In the genomic region with DNA sequence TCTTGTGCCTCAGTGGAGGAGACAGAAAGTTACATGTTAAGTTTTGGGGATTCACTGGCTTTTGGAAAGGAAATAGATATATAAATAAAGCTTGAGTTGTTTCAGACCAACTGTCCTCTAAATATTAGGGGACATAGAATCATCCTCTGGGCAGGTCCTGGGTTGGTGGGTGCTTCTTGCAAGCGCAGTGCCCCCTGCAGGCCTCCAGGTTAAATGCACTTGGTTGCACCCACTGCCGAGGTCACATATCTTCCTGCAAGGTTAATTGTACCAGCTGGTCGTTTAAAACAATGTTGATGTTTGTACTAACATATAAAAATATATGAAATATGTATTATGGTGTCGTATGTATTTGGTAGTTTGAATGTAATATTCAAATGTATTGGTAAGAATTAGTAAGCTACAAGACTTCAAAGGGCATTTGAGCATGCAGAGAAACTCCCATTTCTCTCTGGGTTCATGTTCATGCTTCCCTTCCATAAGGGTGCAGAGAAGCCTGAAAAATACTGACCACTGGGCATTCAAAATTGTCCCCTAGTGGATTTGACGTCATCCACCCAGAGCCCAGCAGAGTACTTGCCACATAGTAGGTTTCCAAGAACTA, we compare ENCODE assay signal across 9 cellular contexts.
DNase-seq lines count a peak whose midpoint lies in the region; ATAC-seq and TF ChIP-seq lines count a peak whose summit lies in the region.
"Had no signal": no experiment of that assay in that cellular context is flagged by ENCODE, and none has a peak within 500 bp of the region (broad histone marks: within the 10 kb centered on the region; RNA-seq: fewer than 3 reads in every experiment).

No MANE protein-coding gene starts in this region.

- POLR2A ChIA-PET in activated CD8-positive, alpha-beta T cell treated with anti-CD3 and anti-CD28 coated beads, Interleukin-2, amount 10 ng/mL, durations not matched to agents 7 days and 5 days (lab: Charles Lee) = no interaction called here

- H2AFZ ChIP-seq in Loucy (ENCODE audit: low read length) = no peak overlapping the region

- no peaks in the 10 kb centered on the region for H3K79me2 ChIP-seq in Loucy (ENCODE audit: insufficient read depth, low read length)

- H3K27ac Mint-ChIP-seq in activated CD8-positive, alpha-beta T cell treated with anti-CD3 and anti-CD28 coated beads, Interleukin-2, amount 10 ng/mL, durations not matched to agents 7 days and 5 days = no peak overlapping the region

- H3K27me3 ChIP-seq in Loucy (ENCODE audit: insufficient read depth, low read length, poor library complexity, severe bottlenecking) (no peaks in the 10 kb centered on the region), iPS DF 6.9 (ENCODE audit: control insufficient read depth, insufficient read depth, low read length) (no peaks in the 10 kb centered on the region)

- H4K20me1 ChIP-seq in Loucy (ENCODE audit: insufficient read depth, low read length, poor library complexity, severe bottlenecking) = peaks cover 6% of the 10 kb centered on the region

- H3K4me1 Mint-ChIP-seq in activated CD8-positive, alpha-beta T cell treated with anti-CD3 and anti-CD28 coated beads, Interleukin-2, amount 10 ng/mL, durations not matched to agents 7 days and 5 days (ENCODE audit: low read depth) = no peaks in the 10 kb centered on the region
- H3K4me1 Mint-ChIP-seq: central memory CD8-positive, alpha-beta T cell had no signal

- H3K36me3 ChIP-seq in Loucy (ENCODE audit: insufficient read depth, low read length) = peaks cover 11% of the 10 kb centered on the region; the same call in 1 of the 2 replicates
- H3K36me3 ChIP-seq in iPS DF 6.9 (ENCODE audit: control insufficient read depth, insufficient read depth, low read length) = no peaks in the 10 kb centered on the region

- no peaks in the 10 kb centered on the region for H3K9me2 ChIP-seq in Loucy (replicated peaks; ENCODE audit: low read depth, low read length)

- WGBS in iPS DF 6.9 (ENCODE audit: insufficient coverage, insufficient read length) = 100% methylated on average over 1 of the region's 5 CpGs

- no peaks in the 10 kb centered on the region for H3K9me3 Mint-ChIP-seq in activated CD8-positive, alpha-beta T cell treated with anti-CD3 and anti-CD28 coated beads, Interleukin-2, amount 10 ng/mL, durations not matched to agents 7 days and 5 days (ENCODE audit: insufficient read depth)
- H3K9me3 Mint-ChIP-seq: central memory CD8-positive, alpha-beta T cell had no signal

- TF ChIP-seq CTCF in Loucy (conservative IDR thresholded peaks at IDR 0.05; ENCODE audit: low read length) = peak; percentile 91

- no peak for ATAC-seq in Right ventricle myocardium inferior
- peak; percentile 51 for ATAC-seq in activated CD8-positive, alpha-beta T cell treated with anti-CD3 and anti-CD28 coated beads, Interleukin-2, amount 10 ng/mL, durations not matched to agents 7 days and 5 days
- ATAC-seq in HG03521 (IDR thresholded peaks at IDR 0.05; ENCODE audit: unreplicated experiment) = no peak

- no peaks in the 10 kb centered on the region for H3K9me3 ChIP-seq in Loucy (ENCODE audit: insufficient read depth, low read depth, low read length)
- H3K9me3 ChIP-seq in iPS DF 6.9 (ENCODE audit: control insufficient read depth, insufficient read depth, low read length) = no peaks in the 10 kb centered on the region

- H3K36me3 Mint-ChIP-seq in activated CD8-positive, alpha-beta T cell treated with anti-CD3 and anti-CD28 coated beads, Interleukin-2, amount 10 ng/mL, durations not matched to agents 7 days and 5 days (ENCODE audit: low read depth) = no peaks in the 10 kb centered on the region

- no peaks in the 10 kb centered on the region for H3K27me3 Mint-ChIP-seq in activated CD8-positive, alpha-beta T cell treated with anti-CD3 and anti-CD28 coated beads, Interleukin-2, amount 10 ng/mL, durations not matched to agents 7 days and 5 days (ENCODE audit: low read depth)

- no peak overlapping the region for H3K27ac ChIP-seq in iPS DF 6.9 (ENCODE audit: low read length)

- intact Hi-C loops in cardiac septum (cut with DNase I) = loop anchor here (10.0 kb wide), 1 partner anchor 158 kb away; no protein-coding TSS in a partner anchor
- intact Hi-C loops in Right ventricle myocardium inferior (cut with DNase I) = no loop called here

- CTCF ChIA-PET in activated CD8-positive, alpha-beta T cell treated with anti-CD3 and anti-CD28 coated beads, Interleukin-2, amount 10 ng/mL, durations not matched to agents 7 days and 5 days (lab: Charles Lee) = interaction anchor here (0.7 to 1.3 kb wide), 8 partner anchors 10 to 226 kb away, joined by 3 to 5 read pairs (median 4); no protein-coding TSS in a partner anchor

- no peak overlapping the region for H3K4me3 ChIP-seq in Loucy (ENCODE audit: low read length, poor library complexity, severe bottlenecking)
- H3K4me3 ChIP-seq in iPS DF 6.9 (ENCODE audit: low read length) = no peak overlapping the region

- no peaks in the 10 kb centered on the region for H3K4me1 ChIP-seq in Loucy (ENCODE audit: insufficient read depth, low read length, poor library complexity, severe bottlenecking)
- peaks cover 2% of the 10 kb centered on the region for H3K4me1 ChIP-seq in iPS DF 6.9 (ENCODE audit: control insufficient read depth, insufficient read depth, low read length)

- H3K9ac ChIP-seq in Loucy (ENCODE audit: low read depth, low read length, poor library complexity, severe bottlenecking) = no peak overlapping the region

- H3K4me2 ChIP-seq in Loucy (ENCODE audit: low read depth, low read length, poor library complexity, severe bottlenecking) = no peak overlapping the region

- no peak overlapping the region for H3K4me3 Mint-ChIP-seq in activated CD8-positive, alpha-beta T cell treated with anti-CD3 and anti-CD28 coated beads, Interleukin-2, amount 10 ng/mL, durations not matched to agents 7 days and 5 days
- H3K4me3 Mint-ChIP-seq: central memory CD8-positive, alpha-beta T cell had no signal

- no peaks in the 10 kb centered on the region for H3F3A ChIP-seq in Loucy (ENCODE audit: low read depth)

- DNase-seq in cardiac septum (ENCODE audit: low spot score) (peak; percentile 73), Right ventricle myocardium inferior (ENCODE audit: missing footprints) (no peak), iPS DF 6.9 (ENCODE audit: low read depth, low spot score) (peak; percentile 27), cerebellum (ENCODE audit: low spot score) (no peak)
- peak; percentile 60 for DNase-seq in activated CD8-positive, alpha-beta T cell treated with anti-CD3 and anti-CD28 coated beads, Interleukin-2, amount 10 ng/mL, durations not matched to agents 7 days and 5 days
- DNase-seq in stimulated activated CD4-positive, alpha-beta T cell treated with anti-CD3 and anti-CD28 coated beads, Interleukin-4, amount 100 ng/mL, for 48 hours (ENCODE audit: low read depth in 2 of 2) = peak; percentile 13 to 35

Comparison
In these comparisons a context has a peak if more than half of its experiments do, and no peak if none do; other contexts are left out.
1. DNase-seq: peak in cardiac septum (single experiment), activated CD8-positive, alpha-beta T cell treated with anti-CD3 and anti-CD28 coated beads, Interleukin-2, amount 10 ng/mL, durations not matched to agents 7 days and 5 days (single experiment), iPS DF 6.9 (single experiment) and stimulated activated CD4-positive, alpha-beta T cell treated with anti-CD3 and anti-CD28 coated beads, Interleukin-4, amount 100 ng/mL, for 48 hours (2 of 2); none in Right ventricle myocardium inferior (single experiment) and cerebellum (single experiment).